ENCODE assay signal across 1 cellular context in genomic region chr17:50889528-50890118, GRCh38.
TF ChIP-seq lines count a peak whose summit lies in the region.

No MANE protein-coding gene starts in this region.

TF ChIP-seq in HepG2, 621 proteins besides CTCF, POLR2A, EP300 and RAD21 (continued from another document and continues in another):
- TF ChIP-seq ZNF644 (CRISPR knock-in tag; IDR thresholded peaks at IDR 0.05; ENCODE audit: low read depth): peak; percentile 37; the same call in 1 of the 2 replicates
- no peak for TF ChIP-seq HHEX (CRISPR knock-in tag; IDR thresholded peaks at IDR 0.05)
- peak; percentile 64; the same call in 1 of the 2 replicates for TF ChIP-seq RFXAP (CRISPR knock-in tag; IDR thresholded peaks at IDR 0.05; ENCODE audit: borderline replicate concordance)
- TF ChIP-seq NFIB (CRISPR knock-in tag; IDR thresholded peaks at IDR 0.05; ENCODE audit: borderline replicate concordance): no peak
- peak; percentile 56; the same call in 1 of the 2 replicates for TF ChIP-seq ZNF264 (CRISPR knock-in tag; IDR thresholded peaks at IDR 0.05)
- peak; percentile 20; the same call in 1 of the 2 replicates for TF ChIP-seq SOX5 (CRISPR knock-in tag; IDR thresholded peaks at IDR 0.05; ENCODE audit: borderline replicate concordance)
- no peak for TF ChIP-seq ZBTB40 (IDR thresholded peaks at IDR 0.05)
- peak; percentile 15; the same call in 1 of the 2 replicates for TF ChIP-seq ZBTB40 (CRISPR knock-in tag; IDR thresholded peaks at IDR 0.05)
- TF ChIP-seq ZNF20 (CRISPR knock-in tag; IDR thresholded peaks at IDR 0.05): no peak; the same call in 1 of the 2 replicates
- TF ChIP-seq ZNF12 (CRISPR knock-in tag; IDR thresholded peaks at IDR 0.05): peak; percentile 94
- TF ChIP-seq ZNF224 (CRISPR knock-in tag; IDR thresholded peaks at IDR 0.05): 0 out of 2 replicates have a peak, but pooled peaks have one; percentile 56
- peak; percentile 62; the same call in 1 of the 2 replicates for TF ChIP-seq SPEN (CRISPR knock-in tag; IDR thresholded peaks at IDR 0.05; ENCODE audit: low read depth)
- TF ChIP-seq BCL6 (CRISPR knock-in tag; IDR thresholded peaks at IDR 0.05): peak; percentile 48; the same call in 1 of the 2 replicates
- peak; percentile 76; the same call in 1 of the 2 replicates for TF ChIP-seq BORCS8-MEF2B (CRISPR knock-in tag; IDR thresholded peaks at IDR 0.05)
- TF ChIP-seq TFE3 (CRISPR knock-in tag; IDR thresholded peaks at IDR 0.05): 0 out of 2 replicates have a peak, but pooled peaks have one; percentile 8
- peak; percentile 31; the same call in 1 of the 2 replicates for TF ChIP-seq ZNF629 (CRISPR knock-in tag; conservative IDR thresholded peaks at IDR 0.05)
- no peak for TF ChIP-seq FOXP1 (IDR thresholded peaks at IDR 0.05)
- 0 out of 2 replicates have a peak, but pooled peaks have one; percentile 27 for TF ChIP-seq FOXP1 (CRISPR knock-in tag; IDR thresholded peaks at IDR 0.05)
- peak; percentile 59; the same call in 1 of the 2 replicates for TF ChIP-seq AHDC1 (CRISPR knock-in tag; IDR thresholded peaks at IDR 0.05; ENCODE audit: borderline replicate concordance)
- TF ChIP-seq ZNF275 (CRISPR knock-in tag; IDR thresholded peaks at IDR 0.05; ENCODE audit: borderline replicate concordance): no peak
- peak; percentile 85 for TF ChIP-seq PAXIP1 (CRISPR knock-in tag; conservative IDR thresholded peaks at IDR 0.05)
- no peak for TF ChIP-seq SOX13 (IDR thresholded peaks at IDR 0.05)
- peak in 1 of 2 experiments; percentile 23; a peak in 1 of 4 replicates for TF ChIP-seq SOX13 (CRISPR knock-in tag; conservative IDR thresholded peaks at IDR 0.05 in 1 of 2, IDR thresholded peaks at IDR 0.05 in 1 of 2)
- TF ChIP-seq ZBTB43 (CRISPR knock-in tag; conservative IDR thresholded peaks at IDR 0.05): peak; percentile 53; the same call in 1 of the 2 replicates
- peak; percentile 54 for TF ChIP-seq FOXA3 (CRISPR knock-in tag; IDR thresholded peaks at IDR 0.05)
- TF ChIP-seq MTA1 (CRISPR knock-in tag; IDR thresholded peaks at IDR 0.05; ENCODE audit: borderline replicate concordance): peak; percentile 46; the same call in 1 of the 2 replicates
- peak; percentile 0; the same call in 1 of the 2 replicates for TF ChIP-seq ZNF383 (CRISPR knock-in tag; IDR thresholded peaks at IDR 0.05; ENCODE audit: borderline replicate concordance)
- 0 out of 2 replicates have a peak, but pooled peaks have one; percentile 12 for TF ChIP-seq POGZ (CRISPR knock-in tag; IDR thresholded peaks at IDR 0.05)
- TF ChIP-seq KDM1A (CRISPR knock-in tag; IDR thresholded peaks at IDR 0.05): 0 out of 2 replicates have a peak, but pooled peaks have one; percentile 30
- TF ChIP-seq FOXA1 (IDR thresholded peaks at IDR 0.05): no peak
- 0 out of 2 replicates have a peak, but pooled peaks have one; percentile 24 for TF ChIP-seq FOXA1 (CRISPR knock-in tag; IDR thresholded peaks at IDR 0.05)
- TF ChIP-seq ZMYM3 (CRISPR knock-in tag; IDR thresholded peaks at IDR 0.05): peak; percentile 57; the same call in 1 of the 2 replicates
- TF ChIP-seq ZNF761 (CRISPR knock-in tag; conservative IDR thresholded peaks at IDR 0.05): peak; percentile 15; the same call in 1 of the 2 replicates
